ENCODE assay signal across 11 cellular contexts in genomic region chr1:64469121-64469520, GRCh38. TPM values are rescaled to one million over a fixed set of nuclear protein-coding genes. Genes with fewer than 3 reads are reported as not detected.
DNase-seq lines count a peak whose midpoint lies in the region; ATAC-seq and TF ChIP-seq lines count a peak whose summit lies in the region.
"Had no signal": no experiment of that assay in that cellular context is flagged by ENCODE, and none has a peak within 500 bp of the region (broad histone marks: within the 10 kb centered on the region; RNA-seq: fewer than 3 reads in every experiment).

No MANE protein-coding gene starts in this region.

- no peak for TF ChIP-seq EP300 in neural cell (conservative IDR thresholded peaks at IDR 0.05; ENCODE audit: poor library complexity, severe bottlenecking)

- peak overlapping the region; percentile 59 for H3K4me2 ChIP-seq in neural cell (ENCODE audit: low read length)

- H2AFZ ChIP-seq in neural cell (ENCODE audit: low read depth, low read length), result no peak overlapping the region

- no peak for ATAC-seq in SK-N-SH treated with all-trans-retinoic acid at 6 μM for 48 hours

- no peaks in the 10 kb centered on the region for H3K9me2 ChIP-seq in neural cell (ENCODE audit: insufficient read depth, low read length)

- peaks cover 8 to 15% of the 10 kb centered on the region in 2 donors for H3K4me1 ChIP-seq in duodenal mucosa (ENCODE audit: control insufficient read depth in 1 of 2, insufficient read depth in 2 of 2, low read length in 2 of 2)

- H3K27me3 ChIP-seq in duodenal mucosa (ENCODE audit: control insufficient read depth in 1 of 2, insufficient read depth in 2 of 2, low read length in 2 of 2) (peaks cover 3 to 19% of the 10 kb centered on the region in 2 donors), neural cell (ENCODE audit: insufficient read depth, low read depth, low read length) (no peaks in the 10 kb centered on the region)
- H3K27me3 ChIP-seq: adrenal gland had no signal

- H3K9ac ChIP-seq in duodenal mucosa (ENCODE audit: low read depth in 1 of 2, low read length in 2 of 2) (peak overlapping the region in 1 of 2 donors; percentile 35), neural cell (ENCODE audit: low read length) (no peak overlapping the region)

- peaks cover 28% of the 10 kb centered on the region for H3K79me2 ChIP-seq in neural cell (replicated peaks; ENCODE audit: insufficient read depth, low read length)

- H4K20me1 ChIP-seq in neural cell (ENCODE audit: insufficient read depth), result no peaks in the 10 kb centered on the region

- H3F3A ChIP-seq in neural cell (ENCODE audit: insufficient read depth, low read length, poor library complexity, severe bottlenecking), result peaks cover 5% of the 10 kb centered on the region

- DNase-seq in DMS153 (lab: John Stamatoyannopoulos, UW), result peak; percentile 15
- DNase-seq in NCI-H146 treated with DMSO at 0.1 percent for 48 hours (lab: John Stamatoyannopoulos, UW; ENCODE audit: unreplicated experiment), result peak; percentile 33
- no peak for DNase-seq in superior temporal gyrus (ENCODE audit: extremely low spot score)
- no peak for DNase-seq in stimulated activated naive CD4-positive, alpha-beta T cell treated with Interleukin-2 at 50 U/mL for 16 hours (lab: John Stamatoyannopoulos, UW)
- DNase-seq in cerebellar cortex (ENCODE audit: low spot score), result no peak
- DNase-seq: HCEC 1CT, KBM-7 had no signal

- H3K36me3 ChIP-seq in duodenal mucosa (ENCODE audit: control insufficient read depth in 1 of 2, insufficient read depth in 2 of 2, low read length in 2 of 2), result no peaks in the 10 kb centered on the region
- H3K36me3 ChIP-seq in neural cell (ENCODE audit: insufficient read depth, low read length), result no peaks in the 10 kb centered on the region
- H3K36me3 ChIP-seq: adrenal gland had no signal

- peak overlapping the region; percentile 76 to 78 for H3K4me3 ChIP-seq in duodenal mucosa (ENCODE audit: low read depth in 1 of 2, low read length in 2 of 2)
- H3K4me3 ChIP-seq in neural cell (ENCODE audit: low read length), result peak overlapping the region; percentile 88

- no peak for TF ChIP-seq RAD21 in neural cell (conservative IDR thresholded peaks at IDR 0.05)

- H3K27ac ChIP-seq in duodenal mucosa (ENCODE audit: low read depth, low read length) (no peak overlapping the region), neural cell (ENCODE audit: low read length) (no peak overlapping the region)

- no peak for TF ChIP-seq CTCF in neural cell (IDR thresholded peaks at IDR 0.05; ENCODE audit: poor library complexity, severe bottlenecking)

- H3K9me3 ChIP-seq in duodenal mucosa (ENCODE audit: control insufficient read depth in 1 of 2, low read length in 2 of 2) (no peaks in the 10 kb centered on the region), neural cell (ENCODE audit: low read length) (no peaks in the 10 kb centered on the region)
- H3K9me3 ChIP-seq: adrenal gland had no signal

TF ChIP-seq in neural cell, 6 proteins besides CTCF, POLR2A, EP300 and RAD21:
- TF ChIP-seq POLR2AphosphoS5 (IDR thresholded peaks at IDR 0.05) (no peak), REST (IDR thresholded peaks at IDR 0.05; ENCODE audit: borderline replicate concordance) (no peak), TAF1 (IDR thresholded peaks at IDR 0.05; ENCODE audit: low read depth) (no peak), SMC3 (conservative IDR thresholded peaks at IDR 0.05; ENCODE audit: poor library complexity) (no peak), MXI1 (conservative IDR thresholded peaks at IDR 0.05; ENCODE audit: poor library complexity, severe bottlenecking) (no peak), EZH2 (IDR thresholded peaks at IDR 0.05; ENCODE audit: borderline replicate concordance, insufficient read depth, low read length, poor library complexity, severe bottlenecking) (no peak)

TF ChIP-seq in SK-N-SH treated with all-trans-retinoic acid at 6 μM for 48 hours, 23 proteins besides CTCF, POLR2A, EP300 and RAD21:
- TF ChIP-seq ESRRG (CRISPR knock-in tag; IDR thresholded peaks at IDR 0.05) (no peak), ZNF8 (CRISPR knock-in tag; IDR thresholded peaks at IDR 0.05) (no peak), ZFP30 (CRISPR knock-in tag; IDR thresholded peaks at IDR 0.05) (no peak), ARNTL (CRISPR knock-in tag; IDR thresholded peaks at IDR 0.05; ENCODE audit: borderline replicate concordance, low read depth) (no peak), TCF4 (CRISPR knock-in tag; IDR thresholded peaks at IDR 0.05; ENCODE audit: borderline replicate concordance) (no peak), TOX (CRISPR knock-in tag; IDR thresholded peaks at IDR 0.05; ENCODE audit: borderline replicate concordance) (no peak), POU6F1 (CRISPR knock-in tag; IDR thresholded peaks at IDR 0.05; ENCODE audit: borderline replicate concordance, low read depth) (no peak)
TF ChIP-seq in SK-N-SH treated with all-trans-retinoic acid at 6 μM for 48 hours: peak in this region for 0.

RNA-seq across cellular contexts. Expression of gene CACHD1, which starts 0.8 kb away (rescaled TPM):
- polyA plus RNA-seq in neural cell, result 11.1 and 12.7 TPM in 2 replicates
- polyA minus RNA-seq in neural cell, result 24.8 and 31.3 TPM in 2 replicates

Comparison
In these comparisons a context has a peak if more than half of its experiments do, and no peak if none do; other contexts are left out.
1. DNase-seq: peak in DMS153 (single experiment) and NCI-H146 treated with DMSO at 0.1 percent for 48 hours (single experiment); none in superior temporal gyrus (single experiment), stimulated activated naive CD4-positive, alpha-beta T cell treated with Interleukin-2 at 50 U/mL for 16 hours (single experiment) and cerebellar cortex (single experiment).